Comparison of ENCODE assay signal across 9 cellular contexts in genomic region chrX:10173331-10173900, GRCh38. TPM values are rescaled to one million over a fixed set of nuclear protein-coding genes. Genes with fewer than 3 reads are reported as not detected.
A peak's percentile ranks its signal among the peaks of the same experiment; 100 is the strongest.
DNase-seq lines count a peak whose midpoint lies in the region; ATAC-seq and TF ChIP-seq lines count a peak whose summit lies in the region.
"Had no signal": no experiment of that assay in that cellular context is flagged by ENCODE, and none has a peak within 500 bp of the region (broad histone marks: within the 10 kb centered on the region; RNA-seq: fewer than 3 reads in every experiment).

No MANE protein-coding gene starts in this region.

- H3K36me3 ChIP-seq in mammary epithelial cell (ENCODE audit: insufficient read depth, low read length) (no peaks in the 10 kb centered on the region), vagina (no peaks in the 10 kb centered on the region)
- no peaks in the 10 kb centered on the region for H3K36me3 ChIP-seq in CD4-positive, alpha-beta memory T cell (ENCODE audit: insufficient read depth, low read length)

- H2AFZ ChIP-seq in mammary epithelial cell (ENCODE audit: low read depth, low read length), result peak overlapping the region; percentile 64

- H3K27ac Mint-ChIP-seq in activated naive CD4-positive, alpha-beta T cell treated with anti-CD3 and anti-CD28 coated beads, Interleukin-2, amount 10 ng/mL, durations not matched to agents 7 days and 5 days, result peak overlapping the region; percentile 24
- no peak overlapping the region for H3K27ac Mint-ChIP-seq in activated CD8-positive, alpha-beta T cell treated with anti-CD3 and anti-CD28 coated beads for 36 hours
- H3K27ac Mint-ChIP-seq in CD4-positive, alpha-beta memory T cell, result no peak overlapping the region
- H3K27ac Mint-ChIP-seq: B cell had no signal

- POLR2A ChIA-PET in activated CD8-positive, alpha-beta T cell treated with anti-CD3 and anti-CD28 coated beads for 36 hours (lab: Charles Lee), result no interaction called here
- POLR2A ChIA-PET in CD4-positive, alpha-beta memory T cell (lab: Charles Lee; ENCODE audit: partially characterized antibody), result no interaction called here

- H3K27ac ChIP-seq in mammary epithelial cell (ENCODE audit: insufficient read depth, low read depth, low read length) (no peak overlapping the region), layer of hippocampus (ENCODE audit: low read depth, low read length) (peak overlapping the region; percentile 62), vagina (peak overlapping the region; percentile 75)
- no peak overlapping the region for H3K27ac ChIP-seq in CD4-positive, alpha-beta memory T cell (ENCODE audit: low read depth, low read length)

- no peaks in the 10 kb centered on the region for H3K36me3 Mint-ChIP-seq in activated naive CD4-positive, alpha-beta T cell treated with anti-CD3 and anti-CD28 coated beads, Interleukin-2, amount 10 ng/mL, durations not matched to agents 7 days and 5 days
- H3K36me3 Mint-ChIP-seq in activated CD8-positive, alpha-beta T cell treated with anti-CD3 and anti-CD28 coated beads for 36 hours (ENCODE audit: low read depth), result no peaks in the 10 kb centered on the region
- H3K36me3 Mint-ChIP-seq in CD4-positive, alpha-beta memory T cell, result no peaks in the 10 kb centered on the region

- no peaks in the 10 kb centered on the region for H3K79me2 ChIP-seq in mammary epithelial cell (ENCODE audit: insufficient read depth, low read length)

- TF ChIP-seq CTCF in mammary epithelial cell (conservative IDR thresholded peaks at IDR 0.05 in 1 of 2, IDR thresholded peaks at IDR 0.05 in 1 of 2; ENCODE audit: extremely low read depth in 1 of 2, insufficient read depth in 1 of 2, low read depth in 1 of 2, low read length in 2 of 2), result no peak
- no peak for TF ChIP-seq CTCF in vagina (IDR thresholded peaks at IDR 0.05)
- TF ChIP-seq CTCF in activated CD8-positive, alpha-beta T cell treated with anti-CD3 and anti-CD28 coated beads for 36 hours (IDR thresholded peaks at IDR 0.05), result no peak

- dilution Hi-C loops in mammary epithelial cell (cut with HindIII; ENCODE audit: low sequenced_read_pairs), result no loop called here

- H4K20me1 ChIP-seq in mammary epithelial cell (ENCODE audit: insufficient read depth, low read length), result no peaks in the 10 kb centered on the region

- peak overlapping the region; percentile 48 for H3K4me2 ChIP-seq in mammary epithelial cell (ENCODE audit: insufficient read depth, low read depth, low read length)

- DNase-seq in activated naive CD4-positive, alpha-beta T cell treated with anti-CD3 and anti-CD28 coated beads, Interleukin-2, amount 10 ng/mL, durations not matched to agents 7 days and 5 days, result no peak
- no peak for DNase-seq in activated naive CD4-positive, alpha-beta T cell treated with Interleukin-2 at 50 U/mL for 16 hours
- peak; percentile 85 for DNase-seq in mammary epithelial cell
- DNase-seq in vagina (ENCODE audit: extremely low spot score in 2 of 2), result no peak
- DNase-seq in activated CD8-positive, alpha-beta T cell treated with anti-CD3 and anti-CD28 coated beads for 36 hours, result no peak
- no peak for DNase-seq in CD4-positive, alpha-beta memory T cell

- H3K4me3 ChIP-seq in mammary epithelial cell (replicated peaks in 1 of 3; ENCODE audit: insufficient read depth in 1 of 3, low read depth in 2 of 3, low read length in 3 of 3) (peak overlapping the region in 1 of 3 experiments; percentile 10), vagina (peak overlapping the region in 1 of 2 donors; percentile 18)
- no peak overlapping the region for H3K4me3 ChIP-seq in CD4-positive, alpha-beta memory T cell (ENCODE audit: low read length in 2 of 2)

- in situ Hi-C loops in mammary epithelial cell (cut with MboI; ENCODE audit: low sequenced_read_pairs in 2 of 2), result no loop called here

- H3K9me3 ChIP-seq in mammary epithelial cell (replicated peaks; ENCODE audit: insufficient read depth, low read length) (peaks cover 3% of the 10 kb centered on the region), vagina (no peaks in the 10 kb centered on the region)
- no peaks in the 10 kb centered on the region for H3K9me3 ChIP-seq in CD4-positive, alpha-beta memory T cell (ENCODE audit: control insufficient read depth in 1 of 2, low read length in 2 of 2)

- H3K27me3 ChIP-seq in mammary epithelial cell (ENCODE audit: insufficient read depth, low read length) (no peaks in the 10 kb centered on the region), layer of hippocampus (ENCODE audit: control insufficient read depth, insufficient read depth, low read length) (no peaks in the 10 kb centered on the region), vagina (no peaks in the 10 kb centered on the region)
- no peaks in the 10 kb centered on the region for H3K27me3 ChIP-seq in CD4-positive, alpha-beta memory T cell (ENCODE audit: insufficient read depth, low read length)

- no peak for ATAC-seq in activated CD8-positive, alpha-beta T cell treated with anti-CD3 and anti-CD28 coated beads for 36 hours
- ATAC-seq in GM19035 (IDR thresholded peaks at IDR 0.05; ENCODE audit: unreplicated experiment), result no peak

- CTCF ChIA-PET in activated naive CD4-positive, alpha-beta T cell treated with anti-CD3 and anti-CD28 coated beads, Interleukin-2, amount 10 ng/mL, durations not matched to agents 7 days and 5 days (lab: Charles Lee), result no interaction called here
- CTCF ChIA-PET in mammary epithelial cell (lab: Charles Lee; ENCODE audit: low non-redundant PET), result no interaction called here
- CTCF ChIA-PET in activated CD8-positive, alpha-beta T cell treated with anti-CD3 and anti-CD28 coated beads for 36 hours (lab: Charles Lee), result interaction anchor here (3.7 kb wide), 1 partner anchor 16 kb away, joined by 12 read pairs; no protein-coding TSS in a partner anchor
- CTCF ChIA-PET in CD4-positive, alpha-beta memory T cell (lab: Charles Lee; ENCODE audit: partially characterized antibody), result interaction anchor here (2.3 kb wide), 1 partner anchor 17 kb away, joined by 10 read pairs; no protein-coding TSS in a partner anchor

- H3K4me1 Mint-ChIP-seq in activated naive CD4-positive, alpha-beta T cell treated with anti-CD3 and anti-CD28 coated beads, Interleukin-2, amount 10 ng/mL, durations not matched to agents 7 days and 5 days, result peaks cover 10% of the 10 kb centered on the region
- peaks cover 4% of the 10 kb centered on the region for H3K4me1 Mint-ChIP-seq in activated CD8-positive, alpha-beta T cell treated with anti-CD3 and anti-CD28 coated beads for 36 hours (ENCODE audit: low read depth)
- peaks cover 0 to 1% (median 0%) of the 10 kb centered on the region in 4 donors for H3K4me1 Mint-ChIP-seq in CD4-positive, alpha-beta memory T cell

- 31% methylated on average over 14 of the region's 19 CpGs for WGBS in mammary epithelial cell (ENCODE audit: low coverage, missing lambda C conversion rate)

- peaks cover 17% of the 10 kb centered on the region for H3K4me1 ChIP-seq in mammary epithelial cell (ENCODE audit: insufficient read depth, low read length)
- peaks cover 18% of the 10 kb centered on the region for H3K4me1 ChIP-seq in vagina
- no peaks in the 10 kb centered on the region for H3K4me1 ChIP-seq in CD4-positive, alpha-beta memory T cell (ENCODE audit: insufficient read depth, low read length)

- TF ChIP-seq POLR2A in vagina (IDR thresholded peaks at IDR 0.05), result no peak

- H3K9ac ChIP-seq in mammary epithelial cell (ENCODE audit: insufficient read depth, low read length), result peak overlapping the region; percentile 12

- no TSS peak for BruUV-seq in mammary epithelial cell (replicated peaks; lab: Mats Ljungman, UMichigan)

- no peak overlapping the region for H3K4me3 Mint-ChIP-seq in activated naive CD4-positive, alpha-beta T cell treated with anti-CD3 and anti-CD28 coated beads, Interleukin-2, amount 10 ng/mL, durations not matched to agents 7 days and 5 days
- H3K4me3 Mint-ChIP-seq in activated CD8-positive, alpha-beta T cell treated with anti-CD3 and anti-CD28 coated beads for 36 hours, result no peak overlapping the region
- no peak overlapping the region for H3K4me3 Mint-ChIP-seq in CD4-positive, alpha-beta memory T cell
- H3K4me3 Mint-ChIP-seq: B cell had no signal

- intact Hi-C loops in mammary epithelial cell (cut with micrococcal nuclease), result no loop called here
- intact Hi-C loops in vagina (cut with DNase I), result no loop called here
- intact Hi-C loops in activated CD8-positive, alpha-beta T cell treated with anti-CD3 and anti-CD28 coated beads for 36 hours (cut with micrococcal nuclease), result no loop called here
- intact Hi-C loops in CD4-positive, alpha-beta memory T cell (cut with micrococcal nuclease), result no loop called here

- peaks cover 4% of the 10 kb centered on the region for H3K27me3 Mint-ChIP-seq in activated naive CD4-positive, alpha-beta T cell treated with anti-CD3 and anti-CD28 coated beads, Interleukin-2, amount 10 ng/mL, durations not matched to agents 7 days and 5 days
- H3K27me3 Mint-ChIP-seq in activated CD8-positive, alpha-beta T cell treated with anti-CD3 and anti-CD28 coated beads for 36 hours, result peaks cover 12% of the 10 kb centered on the region
- peaks cover 3 to 6% of the 10 kb centered on the region in 2 donors for H3K27me3 Mint-ChIP-seq in CD4-positive, alpha-beta memory T cell
- H3K27me3 Mint-ChIP-seq: B cell had no signal

- H3K9me3 Mint-ChIP-seq in activated naive CD4-positive, alpha-beta T cell treated with anti-CD3 and anti-CD28 coated beads, Interleukin-2, amount 10 ng/mL, durations not matched to agents 7 days and 5 days, result no peaks in the 10 kb centered on the region
- H3K9me3 Mint-ChIP-seq in activated CD8-positive, alpha-beta T cell treated with anti-CD3 and anti-CD28 coated beads for 36 hours, result no peaks in the 10 kb centered on the region
- H3K9me3 Mint-ChIP-seq in CD4-positive, alpha-beta memory T cell, result no peaks in the 10 kb centered on the region

RNA-seq across cellular contexts. Expression of gene CLCN4, which starts 16.6 kb away (rescaled TPM):
- total RNA-seq in mammary epithelial cell (1 to 10 TPM; 2.4 to 7.0 TPM), vagina (1.2 TPM)
- polyA plus RNA-seq in mammary epithelial cell, result 1.0 TPM
- 6.1 TPM for polyA minus RNA-seq in mammary epithelial cell
- not detected for total RNA-seq in activated CD8-positive, alpha-beta T cell treated with anti-CD3 and anti-CD28 coated beads for 36 hours
- under 1 TPM; 0.28 to 0.29 TPM for total RNA-seq in CD4-positive, alpha-beta memory T cell
- not detected for polyA plus RNA-seq in CD4-positive, alpha-beta memory T cell

Comparison
In these comparisons a context has a peak if more than half of its experiments do, and no peak if none do; other contexts are left out.
1. H3K27ac ChIP-seq: peak in layer of hippocampus (single experiment) and vagina (single experiment); none in mammary epithelial cell (single experiment) and CD4-positive, alpha-beta memory T cell (single experiment).
2. CTCF ChIA-PET loops: an anchor here in activated CD8-positive, alpha-beta T cell treated with anti-CD3 and anti-CD28 coated beads for 36 hours (3.7 kb wide) and CD4-positive, alpha-beta memory T cell (2.3 kb wide); none called in activated naive CD4-positive, alpha-beta T cell treated with anti-CD3 and anti-CD28 coated beads, Interleukin-2, amount 10 ng/mL, durations not matched to agents 7 days and 5 days and mammary epithelial cell.